13 cellular contexts compared by ENCODE assay signal in genomic region chr17:80901319-80901718, GRCh38.
DNase-seq lines count a peak whose midpoint lies in the region; ATAC-seq, FAIRE-seq and TF ChIP-seq lines count a peak whose summit lies in the region.
"Had no signal": no experiment of that assay in that cellular context is flagged by ENCODE, and none has a peak within 500 bp of the region (broad histone marks: within the 10 kb centered on the region; RNA-seq: fewer than 3 reads in every experiment).

No MANE protein-coding gene starts in this region.

- WGBS in right lobe of liver (ENCODE audit: insufficient coverage, low coverage, low lambda C conversion rate, missing lambda C conversion rate) = 68% methylated on average over 4 of the region's 4 CpGs

- no peak for TF ChIP-seq POLR2A in right lobe of liver (IDR thresholded peaks at IDR 0.05)

- H3K9me3 ChIP-seq in kidney (ENCODE audit: control insufficient read depth in 1 of 2, low read length in 2 of 2) = no peaks in the 10 kb centered on the region
- no peaks in the 10 kb centered on the region for H3K9me3 ChIP-seq in right lobe of liver
- H3K9me3 ChIP-seq: suprapubic skin had no signal

- H3K9ac ChIP-seq in kidney (ENCODE audit: low read length in 2 of 2) = no peak overlapping the region

- H3K27ac ChIP-seq in foreskin keratinocyte (peak overlapping the region; percentile 98), kidney (ENCODE audit: low read depth in 2 of 2, low read length in 2 of 2) (no peak overlapping the region), substantia nigra (ENCODE audit: low read depth, low read length, poor library complexity, severe bottlenecking) (no peak overlapping the region), right lobe of liver (no peak overlapping the region)
- H3K27ac ChIP-seq: suprapubic skin had no signal

- H3K4me1 ChIP-seq in foreskin keratinocyte (peaks cover 5% of the 10 kb centered on the region), kidney (ENCODE audit: control insufficient read depth in 1 of 2, insufficient read depth in 1 of 2, low read depth in 1 of 2, low read length in 2 of 2) (peaks cover 9 to 10% of the 10 kb centered on the region in 2 donors), right lobe of liver (peaks cover 0 to 4% (median 0%) of the 10 kb centered on the region in 4 donors)

- peaks cover 55% of the 10 kb centered on the region for H3K4me1 Mint-ChIP-seq in stimulated activated naive CD8-positive, alpha-beta T cell treated with anti-CD3 and anti-CD28 coated beads, Interleukin-15, Interleukin-2, amounts not matched to agents 100 ng/mL and 50 ng/mL, for 24 hours (ENCODE audit: low read depth)
- peaks cover 41% of the 10 kb centered on the region for H3K4me1 Mint-ChIP-seq in activated T-helper 1 cell treated with anti-CD3 and anti-CD28 coated beads, Interleukin-12 subunit alpha, Interleukin-12 subunit beta, Interleukin-2, Interleukin-4 antibody, amounts not matched to agents 30 ng/mL and 10 ng/mL and 1 ng/mL, durations not matched to agents 14 hours and 24 hours and 36 hours (ENCODE audit: low read depth)

- DNase-seq in stimulated activated naive CD8-positive, alpha-beta T cell treated with anti-CD3 and anti-CD28 coated beads, Interleukin-15, Interleukin-2, amounts not matched to agents 100 U/mL and 50 U/mL, for 24 hours = no peak
- DNase-seq in activated T-helper 1 cell treated with anti-CD3 and anti-CD28 coated beads, Interleukin-12 subunit alpha, Interleukin-12 subunit beta, Interleukin-2, Interleukin-4 antibody, amounts not matched to agents 30 ng/mL and 10 ng/mL and 1 ng/mL, durations not matched to agents 14 hours and 24 hours and 36 hours (ENCODE audit: low spot score) = no peak
- peak; percentile 53 to 72 for DNase-seq in foreskin keratinocyte
- DNase-seq in kidney = no peak
- no peak for DNase-seq in substantia nigra (lab: John Stamatoyannopoulos, UW)
- no peak for DNase-seq in right lobe of liver
- DNase-seq: central memory CD4-positive, alpha-beta T cell; GF-D8; stimulated activated CD4-positive, alpha-beta T cell treated with anti-CD3 and anti-CD28 coated beads, Interleukin-4, amount 100 ng/mL, for 4 hours had no signal

- intact Hi-C loops in activated T-helper 1 cell treated with anti-CD3 and anti-CD28 coated beads, Interleukin-12 subunit alpha, Interleukin-12 subunit beta, Interleukin-2, Interleukin-4 antibody, amounts not matched to agents 30 ng/mL and 10 ng/mL and 1 ng/mL, durations not matched to agents 14 hours and 24 hours and 36 hours (cut with micrococcal nuclease) = no loop called here
- intact Hi-C loops in kidney (cut with DNase I) = no loop called here
- intact Hi-C loops in right lobe of liver (cut with DNase I) = no loop called here

- H3K27me3 Mint-ChIP-seq in stimulated activated naive CD8-positive, alpha-beta T cell treated with anti-CD3 and anti-CD28 coated beads, Interleukin-15, Interleukin-2, amounts not matched to agents 100 ng/mL and 50 ng/mL, for 24 hours = no peaks in the 10 kb centered on the region
- H3K27me3 Mint-ChIP-seq in activated T-helper 1 cell treated with anti-CD3 and anti-CD28 coated beads, Interleukin-12 subunit alpha, Interleukin-12 subunit beta, Interleukin-2, Interleukin-4 antibody, amounts not matched to agents 30 ng/mL and 10 ng/mL and 1 ng/mL, durations not matched to agents 14 hours and 24 hours and 36 hours (ENCODE audit: insufficient read depth) = no peaks in the 10 kb centered on the region

- no peak for TF ChIP-seq CTCF in foreskin keratinocyte (conservative IDR thresholded peaks at IDR 0.05)
- TF ChIP-seq CTCF in kidney (IDR thresholded peaks at IDR 0.05; ENCODE audit: borderline replicate concordance, extremely low read depth, insufficient read depth) = no peak
- TF ChIP-seq CTCF in right lobe of liver (IDR thresholded peaks at IDR 0.05) = no peak

- no peak for FAIRE-seq in kidney (lab: Jason Lieb, UNC)

- H3K27ac Mint-ChIP-seq in stimulated activated naive CD8-positive, alpha-beta T cell treated with anti-CD3 and anti-CD28 coated beads, Interleukin-15, Interleukin-2, amounts not matched to agents 100 ng/mL and 50 ng/mL, for 24 hours = peak overlapping the region; percentile 74
- peak overlapping the region; percentile 81 for H3K27ac Mint-ChIP-seq in activated T-helper 1 cell treated with anti-CD3 and anti-CD28 coated beads, Interleukin-12 subunit alpha, Interleukin-12 subunit beta, Interleukin-2, Interleukin-4 antibody, amounts not matched to agents 30 ng/mL and 10 ng/mL and 1 ng/mL, durations not matched to agents 14 hours and 24 hours and 36 hours

- H3K4me3 ChIP-seq in kidney (ENCODE audit: low read length in 2 of 2) = no peak overlapping the region
- H3K4me3 ChIP-seq in right lobe of liver = no peak overlapping the region
- H3K4me3 ChIP-seq: suprapubic skin had no signal

- no peak for ATAC-seq in stimulated activated naive CD8-positive, alpha-beta T cell treated with anti-CD3 and anti-CD28 coated beads, Interleukin-15, Interleukin-2, amounts not matched to agents 100 U/mL and 50 U/mL, for 24 hours
- ATAC-seq in foreskin keratinocyte = peak; percentile 76
- no peak for ATAC-seq in HG03159 (IDR thresholded peaks at IDR 0.05; ENCODE audit: unreplicated experiment)
- no peak for ATAC-seq in right lobe of liver
- ATAC-seq: SK-N-SH treated with all-trans-retinoic acid at 6 μM for 48 hours had no signal

- H3K9me3 Mint-ChIP-seq in stimulated activated naive CD8-positive, alpha-beta T cell treated with anti-CD3 and anti-CD28 coated beads, Interleukin-15, Interleukin-2, amounts not matched to agents 100 ng/mL and 50 ng/mL, for 24 hours = no peaks in the 10 kb centered on the region
- no peaks in the 10 kb centered on the region for H3K9me3 Mint-ChIP-seq in activated T-helper 1 cell treated with anti-CD3 and anti-CD28 coated beads, Interleukin-12 subunit alpha, Interleukin-12 subunit beta, Interleukin-2, Interleukin-4 antibody, amounts not matched to agents 30 ng/mL and 10 ng/mL and 1 ng/mL, durations not matched to agents 14 hours and 24 hours and 36 hours

- peaks cover 0 to 2% of the 10 kb centered on the region in 2 donors for H3K36me3 ChIP-seq in kidney (ENCODE audit: control insufficient read depth in 1 of 2, insufficient read depth in 2 of 2, low read length in 2 of 2)
- H3K36me3 ChIP-seq in right lobe of liver = peaks cover 0 to 4% (median 0%) of the 10 kb centered on the region in 4 donors

- H3K36me3 Mint-ChIP-seq in stimulated activated naive CD8-positive, alpha-beta T cell treated with anti-CD3 and anti-CD28 coated beads, Interleukin-15, Interleukin-2, amounts not matched to agents 100 ng/mL and 50 ng/mL, for 24 hours (ENCODE audit: low read depth) = peaks cover 60% of the 10 kb centered on the region
- peaks cover 42% of the 10 kb centered on the region for H3K36me3 Mint-ChIP-seq in activated T-helper 1 cell treated with anti-CD3 and anti-CD28 coated beads, Interleukin-12 subunit alpha, Interleukin-12 subunit beta, Interleukin-2, Interleukin-4 antibody, amounts not matched to agents 30 ng/mL and 10 ng/mL and 1 ng/mL, durations not matched to agents 14 hours and 24 hours and 36 hours (ENCODE audit: low read depth)

- H3K27me3 ChIP-seq in foreskin keratinocyte (no peaks in the 10 kb centered on the region), right lobe of liver (no peaks in the 10 kb centered on the region)
- H3K27me3 ChIP-seq: suprapubic skin had no signal

- H3K4me3 Mint-ChIP-seq in stimulated activated naive CD8-positive, alpha-beta T cell treated with anti-CD3 and anti-CD28 coated beads, Interleukin-15, Interleukin-2, amounts not matched to agents 100 ng/mL and 50 ng/mL, for 24 hours = no peak overlapping the region
- no peak overlapping the region for H3K4me3 Mint-ChIP-seq in activated T-helper 1 cell treated with anti-CD3 and anti-CD28 coated beads, Interleukin-12 subunit alpha, Interleukin-12 subunit beta, Interleukin-2, Interleukin-4 antibody, amounts not matched to agents 30 ng/mL and 10 ng/mL and 1 ng/mL, durations not matched to agents 14 hours and 24 hours and 36 hours

Comparison
In these comparisons a context has a peak if more than half of its experiments do, and no peak if none do; other contexts are left out.
1. DNase-seq: peak in foreskin keratinocyte (2 of 2); none in stimulated activated naive CD8-positive, alpha-beta T cell treated with anti-CD3 and anti-CD28 coated beads, Interleukin-15, Interleukin-2, amounts not matched to agents 100 U/mL and 50 U/mL, for 24 hours (single experiment), activated T-helper 1 cell treated with anti-CD3 and anti-CD28 coated beads, Interleukin-12 subunit alpha, Interleukin-12 subunit beta, Interleukin-2, Interleukin-4 antibody, amounts not matched to agents 30 ng/mL and 10 ng/mL and 1 ng/mL, durations not matched to agents 14 hours and 24 hours and 36 hours (single experiment), kidney (single experiment), substantia nigra (0 of 49) and right lobe of liver (0 of 3).